ENCODE assay signal across 11 cellular contexts in the genomic region with DNA sequence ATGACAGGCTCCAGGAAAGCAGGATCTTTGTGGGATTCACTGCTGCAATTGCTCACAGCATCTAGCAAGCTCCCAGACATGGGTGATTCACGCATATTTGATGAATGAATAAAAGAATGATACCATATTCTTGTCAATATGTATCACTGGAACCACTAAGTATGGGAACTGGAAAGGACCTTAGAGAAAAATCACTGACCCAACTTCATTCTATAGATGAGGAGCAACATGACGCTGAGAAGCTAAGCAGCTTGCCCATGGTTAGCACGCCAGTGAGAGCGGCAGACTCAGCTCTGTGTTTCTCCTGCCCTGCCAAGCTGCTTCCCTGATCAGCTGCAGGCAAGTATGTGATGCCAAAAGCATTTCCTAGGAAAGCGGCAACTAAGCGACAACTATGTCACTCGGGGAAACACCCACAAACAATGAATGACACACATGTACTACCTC.
DNase-seq lines count a peak whose midpoint lies in the region; ATAC-seq and TF ChIP-seq lines count a peak whose summit lies in the region.
"Had no signal": no experiment of that assay in that cellular context is flagged by ENCODE, and none has a peak within 500 bp of the region (broad histone marks: within the 10 kb centered on the region; RNA-seq: fewer than 3 reads in every experiment).

No MANE protein-coding gene starts in this region.

- H3K36me3 ChIP-seq in MG63 = no peaks in the 10 kb centered on the region
- H3K36me3 ChIP-seq in Caco-2 (ENCODE audit: control insufficient read depth, insufficient read depth, low read length) = no peaks in the 10 kb centered on the region
- no peaks in the 10 kb centered on the region for H3K36me3 ChIP-seq in MM.1S (replicated peaks; ENCODE audit: insufficient read depth, low read length)
- H3K36me3 ChIP-seq: thyroid gland had no signal

- DNase-seq in AG08395 (ENCODE audit: low spot score) = peak; percentile 81
- peak; percentile 45 for DNase-seq in MG63
- peak; percentile 41 to 87 for DNase-seq in cardiac fibroblast (ENCODE audit: low read depth in 2 of 2)
- peak; percentile 70 for DNase-seq in kidney tubule cell (ENCODE audit: low spot score)
- DNase-seq in activated CD4-positive, CD25-positive, alpha-beta regulatory T cell treated with anti-CD3 and anti-CD28 coated beads, Interleukin-2, amount 50 U/mL, for 72 hours = no peak
- DNase-seq in Caco-2 = no peak
- no peak for DNase-seq in MM.1S
- DNase-seq: activated CD4-positive, alpha-beta T cell treated with anti-CD3 and anti-CD28 coated beads for 4 hours had no signal

- no peak overlapping the region for H3K27ac Mint-ChIP-seq in Caco-2 (ENCODE audit: unreplicated experiment)

- no peaks in the 10 kb centered on the region for H3K27me3 ChIP-seq in MG63
- H3K27me3 ChIP-seq in Caco-2 (replicated peaks; ENCODE audit: control insufficient read depth, insufficient read depth, low read length) = no peaks in the 10 kb centered on the region
- H3K27me3 ChIP-seq in MM.1S (replicated peaks; ENCODE audit: insufficient read depth, low read length) = no peaks in the 10 kb centered on the region
- H3K27me3 ChIP-seq: hepatocyte, thyroid gland had no signal

- no peaks in the 10 kb centered on the region for H3K27me3 Mint-ChIP-seq in Caco-2 (ENCODE audit: insufficient read depth, unreplicated experiment)

- CTCF ChIA-PET in Caco-2 (lab: Charles Lee) = no interaction called here

- no peaks in the 10 kb centered on the region for H3K4me1 Mint-ChIP-seq in Caco-2 (ENCODE audit: low read depth, unreplicated experiment)

- no peaks in the 10 kb centered on the region for H3K9me3 Mint-ChIP-seq in Caco-2 (ENCODE audit: unreplicated experiment)

- TF ChIP-seq CTCF in cardiac fibroblast (IDR thresholded peaks at IDR 0.05; ENCODE audit: low read depth, low read length) (no peak), Caco-2 (IDR thresholded peaks at IDR 0.05; ENCODE audit: insufficient read depth in 1 of 2, low read depth in 1 of 2, low read length in 1 of 2, severe bottlenecking in 1 of 2, unreplicated experiment in 1 of 2) (no peak), MM.1S (IDR thresholded peaks at IDR 0.05; ENCODE audit: low read length) (no peak)

- no peak overlapping the region for H3K4me3 ChIP-seq in MG63
- no peak overlapping the region for H3K4me3 ChIP-seq in cardiac fibroblast (replicated peaks in 1 of 2; ENCODE audit: low read depth in 2 of 2, low read length in 2 of 2)
- H3K4me3 ChIP-seq in Caco-2 (ENCODE audit: low read depth, low read length) = no peak overlapping the region
- no peak overlapping the region for H3K4me3 ChIP-seq in MM.1S (ENCODE audit: low read length)
- H3K4me3 ChIP-seq: hepatocyte, thyroid gland had no signal

- POLR2A ChIA-PET in Caco-2 (lab: Charles Lee) = no interaction called here

- H3K9ac ChIP-seq in MM.1S (ENCODE audit: low read length) = no peak overlapping the region

- no peaks in the 10 kb centered on the region for H4K20me1 ChIP-seq in MM.1S (ENCODE audit: insufficient read depth, low read length)

- no peak overlapping the region for H3K4me2 ChIP-seq in MM.1S (ENCODE audit: low read depth, low read length)
- H3K4me2 ChIP-seq: hepatocyte had no signal

- intact Hi-C loops in Caco-2 (cut with micrococcal nuclease; ENCODE audit: unreplicated experiment) = no loop called here

- H3K9me2 ChIP-seq in MM.1S (replicated peaks; ENCODE audit: insufficient read depth, low read length) = no peaks in the 10 kb centered on the region

- H3K27ac ChIP-seq in MM.1S (ENCODE audit: low read length) = no peak overlapping the region
- H3K27ac ChIP-seq: hepatocyte, thyroid gland had no signal

- H3K79me2 ChIP-seq in MM.1S (ENCODE audit: low read length) = peaks cover 3% of the 10 kb centered on the region; the same call in 1 of the 2 replicates
- H3K79me2 ChIP-seq: hepatocyte had no signal

- ATAC-seq in HG02571 (IDR thresholded peaks at IDR 0.05; ENCODE audit: unreplicated experiment) = no peak

- no peak overlapping the region for H3K4me3 Mint-ChIP-seq in Caco-2 (ENCODE audit: unreplicated experiment)

- BruUV-seq in Caco-2 (replicated peaks; lab: Mats Ljungman, UMichigan) = no TSS peak

- H3K36me3 Mint-ChIP-seq in Caco-2 (ENCODE audit: insufficient read depth, unreplicated experiment) = no peaks in the 10 kb centered on the region

- H3K4me1 ChIP-seq in Caco-2 (no peaks in the 10 kb centered on the region), MM.1S (ENCODE audit: low read length) (no peaks in the 10 kb centered on the region)
- H3K4me1 ChIP-seq: thyroid gland had no signal

- no peaks in the 10 kb centered on the region for H3K9me3 ChIP-seq in MG63
- no peaks in the 10 kb centered on the region for H3K9me3 ChIP-seq in Caco-2
- no peaks in the 10 kb centered on the region for H3K9me3 ChIP-seq in MM.1S (replicated peaks; ENCODE audit: insufficient read depth, low read length)
- H3K9me3 ChIP-seq: thyroid gland had no signal

- H2AFZ ChIP-seq in MM.1S (ENCODE audit: low read length) = no peak overlapping the region
- H2AFZ ChIP-seq: hepatocyte had no signal

- H3F3A ChIP-seq in MM.1S (ENCODE audit: insufficient read depth, low read length) = no peaks in the 10 kb centered on the region

Comparison
In these comparisons a context has a peak if more than half of its experiments do, and no peak if none do; other contexts are left out.
1. DNase-seq: peak in AG08395 (single experiment), MG63 (single experiment), cardiac fibroblast (2 of 2) and kidney tubule cell (single experiment); none in activated CD4-positive, CD25-positive, alpha-beta regulatory T cell treated with anti-CD3 and anti-CD28 coated beads, Interleukin-2, amount 50 U/mL, for 72 hours (single experiment), Caco-2 (0 of 2) and MM.1S (single experiment).